Comparison of ENCODE assay signal across 1 cellular context in the genomic region with DNA sequence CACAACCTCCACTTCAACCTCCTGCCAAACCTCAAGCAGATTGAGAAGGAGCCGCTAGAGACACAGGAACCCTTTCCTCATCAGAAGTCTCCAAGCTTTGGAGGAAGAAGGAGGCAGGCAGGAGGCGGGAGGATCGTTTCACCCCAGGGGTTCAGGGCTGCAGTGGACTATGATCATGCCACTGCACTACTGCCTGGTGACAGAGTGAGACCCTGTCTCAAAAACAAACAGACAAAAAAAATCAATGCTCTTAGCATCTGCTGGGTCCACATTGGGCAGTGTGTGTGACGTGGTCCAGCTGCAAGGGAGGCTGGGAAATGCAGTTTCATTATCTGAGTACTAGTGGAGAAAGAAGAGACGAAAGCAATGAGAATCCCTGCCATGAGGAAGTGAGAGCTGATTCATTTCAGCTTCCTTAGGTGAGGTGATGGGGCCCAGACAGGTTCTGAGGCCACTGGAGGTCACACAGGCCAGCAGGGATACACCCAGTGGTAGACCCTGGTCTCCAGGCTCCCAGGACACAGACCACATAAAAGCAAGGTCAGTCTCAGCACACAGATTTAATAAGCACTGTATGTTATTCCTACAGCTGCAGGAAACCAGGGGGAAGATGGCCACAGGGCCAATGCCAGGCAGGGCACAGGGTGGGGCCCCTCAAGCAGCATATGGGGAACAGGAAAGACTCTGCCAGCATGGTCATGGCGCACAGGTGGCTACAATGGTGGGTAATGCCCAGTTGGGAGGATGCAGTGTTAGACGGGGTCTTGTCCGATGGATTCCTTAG.
TF ChIP-seq lines count a peak whose summit lies in the region.

No MANE protein-coding gene starts in this region.

TF ChIP-seq in HepG2, 621 proteins besides CTCF, POLR2A, EP300 and RAD21 (continued from another document):
- TF ChIP-seq KAT7 (CRISPR knock-in tag; IDR thresholded peaks at IDR 0.05; ENCODE audit: borderline replicate concordance) (no peak; the same call in 1 of the 2 replicates), ZNF232 (CRISPR knock-in tag; IDR thresholded peaks at IDR 0.05; ENCODE audit: borderline replicate concordance) (0 out of 2 replicates have a peak, but pooled peaks have one; percentile 29), IRF2 (CRISPR knock-in tag; IDR thresholded peaks at IDR 0.05) (peak; percentile 93), ZNF549 (CRISPR knock-in tag; IDR thresholded peaks at IDR 0.05) (no peak), MEIS2 (CRISPR knock-in tag; IDR thresholded peaks at IDR 0.05) (no peak; the same call in 1 of the 2 replicates), NFE2L2 (IDR thresholded peaks at IDR 0.05; ENCODE audit: low read length) (no peak), SALL1 (CRISPR knock-in tag; IDR thresholded peaks at IDR 0.05) (peak; percentile 63), GPN1 (CRISPR knock-in tag; IDR thresholded peaks at IDR 0.05; ENCODE audit: borderline replicate concordance) (no peak), CC2D1A (CRISPR knock-in tag; IDR thresholded peaks at IDR 0.05) (no peak), HCFC1 (IDR thresholded peaks at IDR 0.05; ENCODE audit: low read depth, low read length) (peak; percentile 87), NR2F1 (CRISPR knock-in tag; IDR thresholded peaks at IDR 0.05) (no peak; a peak in 1 of 4 replicates), ZNF724P (CRISPR knock-in tag; IDR thresholded peaks at IDR 0.05; ENCODE audit: borderline replicate concordance) (peak; percentile 20; the same call in 1 of the 2 replicates), ZNF274 (CRISPR knock-in tag; IDR thresholded peaks at IDR 0.05) (peak; percentile 19; the same call in 1 of the 2 replicates)
- TF ChIP-seq, protein P1, sequence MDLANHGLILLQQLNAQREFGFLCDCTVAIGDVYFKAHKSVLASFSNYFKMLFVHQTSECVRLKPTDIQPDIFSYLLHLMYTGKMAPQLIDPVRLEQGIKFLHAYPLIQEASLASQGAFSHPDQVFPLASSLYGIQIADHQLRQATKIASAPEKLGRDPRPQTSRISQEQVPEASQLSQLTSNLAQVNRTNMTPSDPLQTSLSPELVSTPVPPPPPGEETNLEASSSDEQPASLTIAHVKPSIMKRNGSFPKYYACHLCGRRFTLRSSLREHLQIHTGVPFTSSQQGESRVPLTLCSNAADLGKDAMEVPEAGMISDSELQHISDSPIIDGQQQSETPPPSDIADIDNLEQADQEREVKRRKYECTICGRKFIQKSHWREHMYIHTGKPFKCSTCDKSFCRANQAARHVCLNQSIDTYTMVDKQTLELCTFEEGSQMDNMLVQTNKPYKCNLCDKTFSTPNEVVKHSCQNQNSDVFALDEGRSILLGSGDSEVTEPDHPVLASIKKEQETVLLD (CRISPR knock-in tag; IDR thresholded peaks at IDR 0.05; ENCODE audit: low read depth), result no peak
- TF ChIP-seq, protein P2, sequence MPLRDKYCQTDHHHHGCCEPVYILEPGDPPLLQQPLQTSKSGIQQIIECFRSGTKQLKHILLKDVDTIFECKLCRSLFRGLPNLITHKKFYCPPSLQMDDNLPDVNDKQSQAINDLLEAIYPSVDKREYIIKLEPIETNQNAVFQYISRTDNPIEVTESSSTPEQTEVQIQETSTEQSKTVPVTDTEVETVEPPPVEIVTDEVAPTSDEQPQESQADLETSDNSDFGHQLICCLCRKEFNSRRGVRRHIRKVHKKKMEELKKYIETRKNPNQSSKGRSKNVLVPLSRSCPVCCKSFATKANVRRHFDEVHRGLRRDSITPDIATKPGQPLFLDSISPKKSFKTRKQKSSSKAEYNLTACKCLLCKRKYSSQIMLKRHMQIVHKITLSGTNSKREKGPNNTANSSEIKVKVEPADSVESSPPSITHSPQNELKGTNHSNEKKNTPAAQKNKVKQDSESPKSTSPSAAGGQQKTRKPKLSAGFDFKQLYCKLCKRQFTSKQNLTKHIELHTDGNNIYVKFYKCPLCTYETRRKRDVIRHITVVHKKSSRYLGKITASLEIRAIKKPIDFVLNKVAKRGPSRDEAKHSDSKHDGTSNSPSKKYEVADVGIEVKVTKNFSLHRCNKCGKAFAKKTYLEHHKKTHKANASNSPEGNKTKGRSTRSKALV (CRISPR knock-in tag; IDR thresholded peaks at IDR 0.05), result no peak
- TF ChIP-seq, protein P3, sequence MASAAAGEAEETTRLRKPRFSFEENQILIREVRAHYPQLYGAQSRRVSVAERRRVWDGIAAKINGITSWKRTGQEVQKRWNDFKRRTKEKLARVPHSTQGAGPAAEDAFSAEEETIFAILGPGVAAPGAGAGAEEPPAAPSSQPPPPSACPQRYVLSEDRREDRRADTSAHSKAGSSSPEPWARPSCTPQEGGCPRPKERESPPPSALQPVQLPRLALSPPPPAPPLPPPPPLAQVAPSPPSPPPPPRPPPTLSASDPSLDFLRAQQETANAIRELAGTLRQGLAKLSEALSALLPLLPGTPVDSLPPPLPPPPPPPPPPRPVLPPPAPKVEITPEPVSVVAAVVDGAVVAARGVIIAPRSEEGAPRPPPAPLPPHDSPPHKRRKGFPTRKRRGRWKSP (CRISPR knock-in tag; IDR thresholded peaks at IDR 0.05), result no peak
- TF ChIP-seq, protein P4, sequence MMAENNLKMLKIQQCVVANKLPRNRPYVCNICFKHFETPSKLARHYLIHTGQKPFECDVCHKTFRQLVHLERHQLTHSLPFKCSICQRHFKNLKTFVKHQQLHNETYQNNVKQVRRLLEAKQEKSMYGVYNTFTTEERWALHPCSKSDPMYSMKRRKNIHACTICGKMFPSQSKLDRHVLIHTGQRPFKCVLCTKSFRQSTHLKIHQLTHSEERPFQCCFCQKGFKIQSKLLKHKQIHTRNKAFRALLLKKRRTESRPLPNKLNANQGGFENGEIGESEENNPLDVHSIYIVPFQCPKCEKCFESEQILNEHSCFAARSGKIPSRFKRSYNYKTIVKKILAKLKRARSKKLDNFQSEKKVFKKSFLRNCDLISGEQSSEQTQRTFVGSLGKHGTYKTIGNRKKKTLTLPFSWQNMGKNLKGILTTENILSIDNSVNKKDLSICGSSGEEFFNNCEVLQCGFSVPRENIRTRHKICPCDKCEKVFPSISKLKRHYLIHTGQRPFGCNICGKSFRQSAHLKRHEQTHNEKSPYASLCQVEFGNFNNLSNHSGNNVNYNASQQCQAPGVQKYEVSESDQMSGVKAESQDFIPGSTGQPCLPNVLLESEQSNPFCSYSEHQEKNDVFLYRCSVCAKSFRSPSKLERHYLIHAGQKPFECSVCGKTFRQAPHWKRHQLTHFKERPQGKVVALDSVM (CRISPR knock-in tag; IDR thresholded peaks at IDR 0.05), result peak; percentile 70; the same call in 1 of the 2 replicates
- TF ChIP-seq, protein P5, sequence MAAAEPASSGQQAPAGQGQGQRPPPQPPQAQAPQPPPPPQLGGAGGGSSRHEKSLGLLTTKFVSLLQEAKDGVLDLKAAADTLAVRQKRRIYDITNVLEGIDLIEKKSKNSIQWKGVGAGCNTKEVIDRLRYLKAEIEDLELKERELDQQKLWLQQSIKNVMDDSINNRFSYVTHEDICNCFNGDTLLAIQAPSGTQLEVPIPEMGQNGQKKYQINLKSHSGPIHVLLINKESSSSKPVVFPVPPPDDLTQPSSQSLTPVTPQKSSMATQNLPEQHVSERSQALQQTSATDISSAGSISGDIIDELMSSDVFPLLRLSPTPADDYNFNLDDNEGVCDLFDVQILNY (CRISPR knock-in tag; conservative IDR thresholded peaks at IDR 0.05), result no peak
- TF ChIP-seq, protein P6, sequence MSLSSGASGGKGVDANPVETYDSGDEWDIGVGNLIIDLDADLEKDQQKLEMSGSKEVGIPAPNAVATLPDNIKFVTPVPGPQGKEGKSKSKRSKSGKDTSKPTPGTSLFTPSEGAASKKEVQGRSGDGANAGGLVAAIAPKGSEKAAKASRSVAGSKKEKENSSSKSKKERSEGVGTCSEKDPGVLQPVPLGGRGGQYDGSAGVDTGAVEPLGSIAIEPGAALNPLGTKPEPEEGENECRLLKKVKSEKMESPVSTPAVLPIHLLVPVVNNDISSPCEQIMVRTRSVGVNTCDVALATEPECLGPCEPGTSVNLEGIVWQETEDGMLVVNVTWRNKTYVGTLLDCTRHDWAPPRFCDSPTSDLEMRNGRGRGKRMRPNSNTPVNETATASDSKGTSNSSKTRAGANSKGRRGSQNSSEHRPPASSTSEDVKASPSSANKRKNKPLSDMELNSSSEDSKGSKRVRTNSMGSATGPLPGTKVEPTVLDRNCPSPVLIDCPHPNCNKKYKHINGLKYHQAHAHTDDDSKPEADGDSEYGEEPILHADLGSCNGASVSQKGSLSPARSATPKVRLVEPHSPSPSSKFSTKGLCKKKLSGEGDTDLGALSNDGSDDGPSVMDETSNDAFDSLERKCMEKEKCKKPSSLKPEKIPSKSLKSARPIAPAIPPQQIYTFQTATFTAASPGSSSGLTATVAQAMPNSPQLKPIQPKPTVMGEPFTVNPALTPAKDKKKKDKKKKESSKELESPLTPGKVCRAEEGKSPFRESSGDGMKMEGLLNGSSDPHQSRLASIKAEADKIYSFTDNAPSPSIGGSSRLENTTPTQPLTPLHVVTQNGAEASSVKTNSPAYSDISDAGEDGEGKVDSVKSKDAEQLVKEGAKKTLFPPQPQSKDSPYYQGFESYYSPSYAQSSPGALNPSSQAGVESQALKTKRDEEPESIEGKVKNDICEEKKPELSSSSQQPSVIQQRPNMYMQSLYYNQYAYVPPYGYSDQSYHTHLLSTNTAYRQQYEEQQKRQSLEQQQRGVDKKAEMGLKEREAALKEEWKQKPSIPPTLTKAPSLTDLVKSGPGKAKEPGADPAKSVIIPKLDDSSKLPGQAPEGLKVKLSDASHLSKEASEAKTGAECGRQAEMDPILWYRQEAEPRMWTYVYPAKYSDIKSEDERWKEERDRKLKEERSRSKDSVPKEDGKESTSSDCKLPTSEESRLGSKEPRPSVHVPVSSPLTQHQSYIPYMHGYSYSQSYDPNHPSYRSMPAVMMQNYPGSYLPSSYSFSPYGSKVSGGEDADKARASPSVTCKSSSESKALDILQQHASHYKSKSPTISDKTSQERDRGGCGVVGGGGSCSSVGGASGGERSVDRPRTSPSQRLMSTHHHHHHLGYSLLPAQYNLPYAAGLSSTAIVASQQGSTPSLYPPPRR (CRISPR knock-in tag; IDR thresholded peaks at IDR 0.05; ENCODE audit: borderline replicate concordance), result 0 out of 2 replicates have a peak, but pooled peaks have one; percentile 23
